ENCODE assay signal across 16 cellular contexts in genomic region chr2:217906787-217907186, GRCh38.
DNase-seq lines count a peak whose midpoint lies in the region; ATAC-seq and TF ChIP-seq lines count a peak whose summit lies in the region.
"Had no signal": no experiment of that assay in that cellular context is flagged by ENCODE, and none has a peak within 500 bp of the region (broad histone marks: within the 10 kb centered on the region; RNA-seq: fewer than 3 reads in every experiment).

No MANE protein-coding gene starts in this region.

- WGBS in GM23248 (ENCODE audit: low coverage in 1 of 2, low lambda C conversion rate in 2 of 2, missing lambda C conversion rate in 2 of 2), 2 experiments = 28 to 31% methylated on average over 5 of the region's 5 CpGs
- WGBS in suprapubic skin = 65% methylated on average over 5 of the region's 5 CpGs

- H3K4me3 ChIP-seq in GM23248 (no peak overlapping the region), muscle layer of duodenum (ENCODE audit: low read depth in 1 of 2, low read length in 2 of 2) (no peak overlapping the region), suprapubic skin (no peak overlapping the region)

- H3K27ac ChIP-seq in GM23248 (peak overlapping the region; percentile 34), muscle layer of duodenum (ENCODE audit: low read length) (peak overlapping the region; percentile 53), suprapubic skin (peak overlapping the region; percentile 88)

- intact Hi-C loops in Right ventricle myocardium inferior (cut with DNase I) = no loop called here

- H3K36me3 ChIP-seq in GM23248 (ENCODE audit: low read depth) (peaks cover 5% of the 10 kb centered on the region; the same call in 1 of the 2 replicates), muscle layer of duodenum (ENCODE audit: control insufficient read depth in 1 of 2, insufficient read depth in 2 of 2, low read length in 2 of 2) (peaks cover 0 to 3% of the 10 kb centered on the region in 2 donors), suprapubic skin (no peaks in the 10 kb centered on the region)

- H3K9ac ChIP-seq in GM23248 = no peak overlapping the region

- H3K27me3 ChIP-seq in GM23248 (replicated peaks; ENCODE audit: insufficient read depth) (no peaks in the 10 kb centered on the region), muscle layer of duodenum (ENCODE audit: low read depth, low read length) (no peaks in the 10 kb centered on the region), suprapubic skin (no peaks in the 10 kb centered on the region)

- no peak overlapping the region for H2AFZ ChIP-seq in GM23248

- ATAC-seq in Right ventricle myocardium inferior (no peak), HG03135 (IDR thresholded peaks at IDR 0.05; ENCODE audit: unreplicated experiment) (no peak)
- ATAC-seq: HCT116 had no signal

- H3K4me2 ChIP-seq in GM23248 (ENCODE audit: unreplicated experiment) = no peak overlapping the region

- in situ Hi-C loops in GM23248 (cut with MboI) = no loop called here

- H3K4me1 ChIP-seq in GM23248 (ENCODE audit: insufficient read depth) (peaks cover 45% of the 10 kb centered on the region), muscle layer of duodenum (ENCODE audit: control insufficient read depth in 1 of 2, insufficient read depth in 2 of 2, low read length in 2 of 2) (peaks cover 61 to 98% of the 10 kb centered on the region in 2 donors), suprapubic skin (peaks cover 91% of the 10 kb centered on the region)

- DNase-seq in GM23248 (peak; percentile 37), Right ventricle myocardium inferior (ENCODE audit: missing footprints) (peak; percentile 79), suprapubic skin (ENCODE audit: low spot score in 2 of 2) (peak in 1 of 2 donors; percentile 80), DMS114 treated with DMSO at 0.1 percent for 48 hours (lab: John Stamatoyannopoulos, UW; ENCODE audit: unreplicated experiment) (no peak)
- no peak for DNase-seq in activated CD4-positive, alpha-beta T cell treated with anti-CD3 and anti-CD28 coated beads for 4 hours
- no peak for DNase-seq in central memory CD4-positive, alpha-beta T cell
- DNase-seq: activated B cell treated with CpG ODN at 0.5 μM for 24 hours; islet precursor cell; NCI-H1092; NCI-H774; stimulated activated CD4-positive, alpha-beta T cell treated with anti-CD3 and anti-CD28 coated beads, Interleukin-2, amount 100 ng/mL, for 48 hours; stimulated activated CD8-positive, alpha-beta memory T cell treated with anti-CD3 and anti-CD28 coated beads, Interleukin-4, amount 100 ng/mL, for 48 hours; T-helper 1 cell had no signal

- TF ChIP-seq CTCF in suprapubic skin (IDR thresholded peaks at IDR 0.05) = no peak

- H3K9me3 ChIP-seq in GM23248 (ENCODE audit: low read depth) = no peaks in the 10 kb centered on the region
- no peaks in the 10 kb centered on the region for H3K9me3 ChIP-seq in muscle layer of duodenum (ENCODE audit: control insufficient read depth in 1 of 2, low read length in 2 of 2)
- no peaks in the 10 kb centered on the region for H3K9me3 ChIP-seq in suprapubic skin

- H4K20me1 ChIP-seq in GM23248 (ENCODE audit: insufficient read depth) = no peaks in the 10 kb centered on the region

- H3F3A ChIP-seq in GM23248 (ENCODE audit: insufficient read depth) = peaks cover 54% of the 10 kb centered on the region

- no peak for TF ChIP-seq EP300 in suprapubic skin (IDR thresholded peaks at IDR 0.05)

- peaks cover 87% of the 10 kb centered on the region for H3K79me2 ChIP-seq in GM23248 (ENCODE audit: insufficient read depth)

- H3K9me2 ChIP-seq in GM23248 (ENCODE audit: insufficient read depth) = no peaks in the 10 kb centered on the region

- no peak for TF ChIP-seq POLR2A in suprapubic skin (IDR thresholded peaks at IDR 0.05)

Comparison
In these comparisons a context has a peak if more than half of its experiments do, and no peak if none do; other contexts are left out.
1. DNase-seq: peak in GM23248 (single experiment) and Right ventricle myocardium inferior (single experiment); none in activated CD4-positive, alpha-beta T cell treated with anti-CD3 and anti-CD28 coated beads for 4 hours (0 of 2), central memory CD4-positive, alpha-beta T cell (single experiment) and DMS114 treated with DMSO at 0.1 percent for 48 hours (single experiment).
2. H3K27ac ChIP-seq: peak in every context shown above with its lines; median percentile 88 in suprapubic skin; 53 in muscle layer of duodenum; 34 in GM23248.